14 cellular contexts compared by ENCODE assay signal in genomic region chr1:109508001-109508872, GRCh38. TPM values are rescaled to one million over a fixed set of nuclear protein-coding genes. Genes with fewer than 3 reads are reported as not detected.
DNase-seq lines count a peak whose midpoint lies in the region; ATAC-seq and TF ChIP-seq lines count a peak whose summit lies in the region.
"Had no signal": no experiment of that assay in that cellular context is flagged by ENCODE, and none has a peak within 500 bp of the region (broad histone marks: within the 10 kb centered on the region; RNA-seq: fewer than 3 reads in every experiment).

No MANE protein-coding gene starts in this region.

- ATAC-seq in HG03097 (IDR thresholded peaks at IDR 0.05; ENCODE audit: low FRiP score, unreplicated experiment), result no peak

- no peak overlapping the region for H3K4me2 ChIP-seq in mammary epithelial cell (ENCODE audit: insufficient read depth, low read depth, low read length)

- POLR2A ChIA-PET in MCF 10A (lab: Yijun Ruan, JAX), result interaction anchor here (0.5 to 1.6 kb wide), 2 partner anchors 24 to 898 kb away, joined by 3 read pairs; no protein-coding TSS in a partner anchor

- H3K9me3 Mint-ChIP-seq in MCF 10A (ENCODE audit: unreplicated experiment), result no peaks in the 10 kb centered on the region
- H3K9me3 Mint-ChIP-seq in activated naive CD8-positive, alpha-beta T cell (ENCODE audit: low read depth), result no peaks in the 10 kb centered on the region

- no peak overlapping the region for H3K27ac Mint-ChIP-seq in MCF 10A (ENCODE audit: low read depth, unreplicated experiment)
- H3K27ac Mint-ChIP-seq in activated naive CD8-positive, alpha-beta T cell, result peak overlapping the region; percentile 88

- no peak for DNase-seq in MCF 10A (ENCODE audit: unreplicated experiment)
- DNase-seq in mammary epithelial cell, result no peak
- peak; percentile 73 for DNase-seq in myocyte (ENCODE audit: low read depth)
- no peak for DNase-seq in T-helper 9 cell
- DNase-seq in NCI-H1694 (lab: John Stamatoyannopoulos, UW), result no peak
- DNase-seq: amygdala, hippocampal formation, NCI-H1092, NCI-H510A treated with DMSO at 0.1 percent for 48 hours, SHP77 treated with DMSO at 0.1 percent for 48 hours had no signal

- TF ChIP-seq CTCF in MCF 10A (IDR thresholded peaks at IDR 0.05; ENCODE audit: unreplicated experiment), result no peak
- no peak for TF ChIP-seq CTCF in mammary epithelial cell (conservative IDR thresholded peaks at IDR 0.05 in 1 of 2, IDR thresholded peaks at IDR 0.05 in 1 of 2; ENCODE audit: extremely low read depth in 1 of 2, insufficient read depth in 1 of 2, low read depth in 1 of 2, low read length in 2 of 2)

- H3K4me1 ChIP-seq in mammary epithelial cell (ENCODE audit: insufficient read depth, low read length), result peaks cover 6% of the 10 kb centered on the region
- peaks cover 32% of the 10 kb centered on the region for H3K4me1 ChIP-seq in stomach smooth muscle (ENCODE audit: control insufficient read depth, insufficient read depth, low read length)

- H3K36me3 Mint-ChIP-seq in MCF 10A (ENCODE audit: insufficient read depth, unreplicated experiment), result no peaks in the 10 kb centered on the region
- H3K36me3 Mint-ChIP-seq in activated naive CD8-positive, alpha-beta T cell, result peaks cover 11% of the 10 kb centered on the region

- no TSS peak for BruUV-seq in MCF 10A (replicated peaks; lab: Mats Ljungman, UMichigan)
- BruUV-seq in mammary epithelial cell (replicated peaks; lab: Mats Ljungman, UMichigan), result no TSS peak

- H3K4me3 Mint-ChIP-seq in MCF 10A (ENCODE audit: unreplicated experiment), result peak overlapping the region; percentile 74
- H3K4me3 Mint-ChIP-seq in activated naive CD8-positive, alpha-beta T cell, result peak overlapping the region; percentile 90

- no peak overlapping the region for H3K9ac ChIP-seq in mammary epithelial cell (ENCODE audit: insufficient read depth, low read length)
- no peak overlapping the region for H3K9ac ChIP-seq in stomach smooth muscle (ENCODE audit: low read length in 2 of 2)

- H2AFZ ChIP-seq in mammary epithelial cell (ENCODE audit: low read depth, low read length), result no peak overlapping the region

- no peaks in the 10 kb centered on the region for H3K27me3 ChIP-seq in mammary epithelial cell (ENCODE audit: insufficient read depth, low read length)
- H3K27me3 ChIP-seq in stomach smooth muscle (ENCODE audit: control insufficient read depth in 1 of 2, insufficient read depth in 2 of 2, low read length in 2 of 2), result no peaks in the 10 kb centered on the region

- CTCF ChIA-PET in MCF 10A (lab: Yijun Ruan, JAX), result interaction anchor here (10.2 to 40.0 kb wide), 2 partner anchors 16 to 26 kb away, joined by 121 to 1071 read pairs; partner anchors contain the start of genes CYB561D1 and GPR61
- CTCF ChIA-PET in mammary epithelial cell (lab: Charles Lee; ENCODE audit: low non-redundant PET), result no interaction called here

- peaks cover 15% of the 10 kb centered on the region for H3K4me1 Mint-ChIP-seq in MCF 10A (ENCODE audit: insufficient read depth, unreplicated experiment)
- peaks cover 74% of the 10 kb centered on the region for H3K4me1 Mint-ChIP-seq in activated naive CD8-positive, alpha-beta T cell (ENCODE audit: low read depth)

- intact Hi-C loops in MCF 10A (cut with micrococcal nuclease) (no loop called here), mammary epithelial cell (cut with micrococcal nuclease) (no loop called here)

- in situ Hi-C loops in mammary epithelial cell (cut with MboI; ENCODE audit: low sequenced_read_pairs in 2 of 2), result no loop called here

- 88% methylated on average over 20 of the region's 25 CpGs for WGBS in mammary epithelial cell (ENCODE audit: low coverage, missing lambda C conversion rate)

- H4K20me1 ChIP-seq in mammary epithelial cell (ENCODE audit: insufficient read depth, low read length), result no peaks in the 10 kb centered on the region

- H3K27ac ChIP-seq in mammary epithelial cell (ENCODE audit: insufficient read depth, low read depth, low read length) (no peak overlapping the region), stomach smooth muscle (ENCODE audit: low read length) (no peak overlapping the region)

- no peaks in the 10 kb centered on the region for H3K9me3 ChIP-seq in mammary epithelial cell (replicated peaks; ENCODE audit: insufficient read depth, low read length)
- H3K9me3 ChIP-seq in stomach smooth muscle (ENCODE audit: control insufficient read depth in 2 of 2, low read length in 2 of 2), result no peaks in the 10 kb centered on the region

- H3K4me3 ChIP-seq in mammary epithelial cell (replicated peaks in 1 of 3; ENCODE audit: insufficient read depth in 1 of 3, low read depth in 2 of 3, low read length in 3 of 3) (no peak overlapping the region), stomach smooth muscle (ENCODE audit: low read length in 2 of 2) (peak overlapping the region; percentile 78 to 88)

- peaks cover 42% of the 10 kb centered on the region for H3K27me3 Mint-ChIP-seq in MCF 10A (ENCODE audit: insufficient read depth, unreplicated experiment)
- H3K27me3 Mint-ChIP-seq in activated naive CD8-positive, alpha-beta T cell, result no peaks in the 10 kb centered on the region

- no peaks in the 10 kb centered on the region for H3K79me2 ChIP-seq in mammary epithelial cell (ENCODE audit: insufficient read depth, low read length)

- H3K36me3 ChIP-seq in mammary epithelial cell (ENCODE audit: insufficient read depth, low read length) (no peaks in the 10 kb centered on the region), stomach smooth muscle (ENCODE audit: control insufficient read depth in 2 of 2, insufficient read depth in 2 of 2, low read length in 2 of 2) (peaks cover 7 to 9% of the 10 kb centered on the region in 2 donors)

- dilution Hi-C loops in mammary epithelial cell (cut with HindIII; ENCODE audit: low sequenced_read_pairs), result no loop called here

RNA-seq across cellular contexts. Expression of gene AMIGO1, which starts 1.3 kb away (rescaled TPM):
- total RNA-seq in MCF 10A (2022), result 0.21 and 0.29 TPM in 2 replicates
- 1 to 10 TPM; 1.8 TPM for total RNA-seq in mammary epithelial cell
- 0.10 TPM for polyA plus RNA-seq in mammary epithelial cell
- polyA minus RNA-seq in mammary epithelial cell, result not detected
- 0.37 and 0.42 TPM in 2 replicates for total RNA-seq in myocyte
- 0.73 TPM for polyA plus RNA-seq in myocyte (2012)

RNA-seq across cellular contexts. Expression of gene CYB561D1, which starts 14.3 kb away (rescaled TPM):
- total RNA-seq in MCF 10A (2022), result 6.9 and 7.8 TPM in 2 replicates
- 1 to 10 TPM; 7.3 to 7.7 TPM for total RNA-seq in mammary epithelial cell
- 4.6 TPM for polyA plus RNA-seq in mammary epithelial cell
- polyA minus RNA-seq in mammary epithelial cell, result 2.9 TPM
- 3.9 and 6.1 TPM in 2 replicates for total RNA-seq in myocyte
- polyA plus RNA-seq in myocyte (2012), result 10.5 TPM

RNA-seq across cellular contexts. Expression of gene ATXN7L2, which starts 24.5 kb away (rescaled TPM):
- total RNA-seq in MCF 10A (2022) (3.8 and 7.3 TPM in 2 replicates), mammary epithelial cell (1 to 10 TPM in 1 of 2 donors, under 1 TPM in 1; 0.83 to 4.3 TPM), myocyte (6.1 and 6.7 TPM in 2 replicates)
- polyA plus RNA-seq in mammary epithelial cell, result 2.4 TPM
- polyA minus RNA-seq in mammary epithelial cell, result 6.0 TPM
- polyA plus RNA-seq in myocyte (2012), result 2.6 TPM

RNA-seq across cellular contexts. Expression of gene GPR61, which starts 31.4 kb away (rescaled TPM):
- not detected in 2 replicates for total RNA-seq in MCF 10A (2022)
- total RNA-seq in mammary epithelial cell, result under 1 TPM in 1 of 2 donors, not detected in 1; under 0.01 TPM
- polyA plus RNA-seq in mammary epithelial cell, result not detected
- not detected for polyA minus RNA-seq in mammary epithelial cell
- total RNA-seq in myocyte, result 0.13 and 0.21 TPM in 2 replicates
- 0.39 TPM for polyA plus RNA-seq in myocyte (2012)
- total RNA-seq: smooth muscle cell had no signal

RNA-seq across cellular contexts. Expression of gene GNAI3, which starts 40.2 kb away (rescaled TPM):
- total RNA-seq in MCF 10A (2022) (8.0 and 8.6 TPM in 2 replicates), mammary epithelial cell (10 to 100 TPM; 12.0 to 15.5 TPM), myocyte (6.0 and 6.6 TPM in 2 replicates)
- polyA plus RNA-seq in mammary epithelial cell, result 8.2 TPM
- 15.2 TPM for polyA minus RNA-seq in mammary epithelial cell
- 3.8 TPM for polyA plus RNA-seq in myocyte (2012)

Comparison
In these comparisons a context has a peak if more than half of its experiments do, and no peak if none do; other contexts are left out.
1. H3K4me3 ChIP-seq: peak in stomach smooth muscle (2 of 2); none in mammary epithelial cell (0 of 3).